7 cellular contexts compared by ENCODE assay signal in genomic region chr14:35292770-35293561, GRCh38. TPM values are rescaled to one million over a fixed set of nuclear protein-coding genes. Genes with fewer than 3 reads are reported as not detected.
DNase-seq lines count a peak whose midpoint lies in the region; ATAC-seq and TF ChIP-seq lines count a peak whose summit lies in the region.

No MANE protein-coding gene starts in this region.

- H3K9ac ChIP-seq in liver (ENCODE audit: low read depth in 1 of 2, low read length in 2 of 2): peak overlapping the region; percentile 77 to 92

- 3% methylated on average over 14 of the region's 14 CpGs for WGBS in liver

- H3K9me3 ChIP-seq in ascending aorta: no peaks in the 10 kb centered on the region
- H3K9me3 ChIP-seq in liver (ENCODE audit: control insufficient read depth in 4 of 4, low read length in 3 of 4): no peaks in the 10 kb centered on the region

- no peaks in the 10 kb centered on the region for H3K36me3 ChIP-seq in ascending aorta
- no peaks in the 10 kb centered on the region for H3K36me3 ChIP-seq in liver (ENCODE audit: control insufficient read depth in 4 of 4, insufficient read depth in 3 of 4, low read depth in 1 of 4, low read length in 3 of 4)

- H3K36me3 Mint-ChIP-seq in type B pancreatic cell: no peaks in the 10 kb centered on the region

- DNase-seq in ascending aorta (ENCODE audit: low spot score in 2 of 2) (no peak), type B pancreatic cell (ENCODE audit: extremely low spot score, unreplicated experiment) (no peak), pons (ENCODE audit: low spot score) (no peak)

- H3K27ac ChIP-seq in ascending aorta (peak overlapping the region; percentile 83 to 92), liver (ENCODE audit: low read depth in 1 of 2, low read length in 2 of 2) (peak overlapping the region; percentile 75 to 86)

- peak overlapping the region; percentile 80 to 87 for H3K4me3 ChIP-seq in ascending aorta
- peak overlapping the region; percentile 68 to 85 (median 68) for H3K4me3 ChIP-seq in liver (ENCODE audit: low read depth in 1 of 3, low read length in 3 of 3)

- H3K27ac Mint-ChIP-seq in type B pancreatic cell: peak overlapping the region; percentile 97

- H3K4me3 Mint-ChIP-seq in type B pancreatic cell: peak overlapping the region; percentile 98

- peaks cover 21% of the 10 kb centered on the region for H3K4me1 Mint-ChIP-seq in type B pancreatic cell (ENCODE audit: unreplicated experiment)

- no peaks in the 10 kb centered on the region for H3K9me3 Mint-ChIP-seq in type B pancreatic cell

- intact Hi-C loops in ascending aorta (cut with DNase I): loop anchor here (1.0 to 5.0 kb wide), 4 partner anchors 48 to 310 kb away; partner anchors contain the start of genes NFKBIA, PPP2R3C, PRORP and SRP54

- H3K27me3 ChIP-seq in ascending aorta (no peaks in the 10 kb centered on the region), liver (ENCODE audit: control insufficient read depth in 4 of 4, insufficient read depth in 4 of 4, low read length in 3 of 4) (no peaks in the 10 kb centered on the region)

- H3K27me3 Mint-ChIP-seq in type B pancreatic cell: no peaks in the 10 kb centered on the region

- TF ChIP-seq CTCF in ascending aorta (IDR thresholded peaks at IDR 0.05): no peak
- no peak for TF ChIP-seq CTCF in liver (IDR thresholded peaks at IDR 0.05; ENCODE audit: low read depth, low read length, missing input control)
- TF ChIP-seq CTCF in type B pancreatic cell (conservative IDR thresholded peaks at IDR 0.05): no peak

- ATAC-seq in GM19023 (IDR thresholded peaks at IDR 0.05; ENCODE audit: unreplicated experiment): peak; percentile 15
- peak; percentile 18 for ATAC-seq in HG03378 (IDR thresholded peaks at IDR 0.05; ENCODE audit: unreplicated experiment)
- no peak for ATAC-seq in GM18858 (IDR thresholded peaks at IDR 0.05; ENCODE audit: unreplicated experiment)

- peaks cover 0 to 17% of the 10 kb centered on the region in 2 donors for H3K4me1 ChIP-seq in ascending aorta
- H3K4me1 ChIP-seq in liver (ENCODE audit: control insufficient read depth in 4 of 4, insufficient read depth in 4 of 4, low read length in 3 of 4): peaks cover 2 to 48% (median 29%) of the 10 kb centered on the region in 4 donors

- no peak for TF ChIP-seq RAD21 in liver (IDR thresholded peaks at IDR 0.05)

TF ChIP-seq in liver, 16 proteins besides CTCF, POLR2A, EP300 and RAD21:
- TF ChIP-seq SP1 (IDR thresholded peaks at IDR 0.05): no peak
- no peak for TF ChIP-seq HNF4G (IDR thresholded peaks at IDR 0.05)
- no peak for TF ChIP-seq FOXA1 (IDR thresholded peaks at IDR 0.05)
TF ChIP-seq in liver: peak in this region for 0.

RNA-seq across cellular contexts. Expression of gene PSMA6, which starts 0.8 kb away (rescaled TPM):
- 96.6 TPM for total RNA-seq in ascending aorta
- 100 to 1,000 TPM in 1 of 2 donors, 10 to 100 TPM in 1; 91.5 to 106 TPM for total RNA-seq in liver
- polyA plus RNA-seq in liver: 100 to 1,000 TPM in 1 of 2 donors, 10 to 100 TPM in 1; 87.5 to 151 TPM
- total RNA-seq in type B pancreatic cell (ENCODE audit: low replicate concordance): 171 and 172 TPM in 2 replicates
